In genomic region chr16:78002915-78003538, GRCh38 we compare ENCODE assay signal across 1 cellular context.
A peak's percentile ranks its signal among the peaks of the same experiment; 100 is the strongest.
TF ChIP-seq lines count a peak whose summit lies in the region.

No MANE protein-coding gene starts in this region.

TF ChIP-seq in HepG2, 621 proteins besides CTCF, POLR2A, EP300 and RAD21 (continued from another document and continues in another):
- no peak for TF ChIP-seq ZNF660 (CRISPR knock-in tag; IDR thresholded peaks at IDR 0.05; ENCODE audit: borderline replicate concordance, low read depth)
- no peak for TF ChIP-seq TIGD3 (CRISPR knock-in tag; IDR thresholded peaks at IDR 0.05; ENCODE audit: borderline replicate concordance)
- no peak for TF ChIP-seq SMARCE1 (IDR thresholded peaks at IDR 0.05; ENCODE audit: borderline replicate concordance)
- TF ChIP-seq NFKBIZ (CRISPR knock-in tag; IDR thresholded peaks at IDR 0.05), result no peak
- TF ChIP-seq ZBTB7A (CRISPR knock-in tag; IDR thresholded peaks at IDR 0.05), result no peak
- TF ChIP-seq AFF4 (CRISPR knock-in tag; IDR thresholded peaks at IDR 0.05), result no peak
- no peak for TF ChIP-seq ZNF773 (CRISPR knock-in tag; IDR thresholded peaks at IDR 0.05; ENCODE audit: borderline replicate concordance)
- 0 out of 2 replicates have a peak, but pooled peaks have one; percentile 32 for TF ChIP-seq ZNF644 (CRISPR knock-in tag; IDR thresholded peaks at IDR 0.05; ENCODE audit: low read depth)
- TF ChIP-seq NFE2L1 (CRISPR knock-in tag; IDR thresholded peaks at IDR 0.05; ENCODE audit: borderline replicate concordance), result no peak
- TF ChIP-seq ZZZ3 (CRISPR knock-in tag; IDR thresholded peaks at IDR 0.05; ENCODE audit: borderline replicate concordance), result no peak
- TF ChIP-seq DRAP1 (CRISPR knock-in tag; IDR thresholded peaks at IDR 0.05), result no peak
- TF ChIP-seq PHF20 (CRISPR knock-in tag; IDR thresholded peaks at IDR 0.05), result no peak
- TF ChIP-seq PLRG1 (conservative IDR thresholded peaks at IDR 0.05), result no peak
- TF ChIP-seq NFIB (CRISPR knock-in tag; IDR thresholded peaks at IDR 0.05; ENCODE audit: borderline replicate concordance), result no peak
- TF ChIP-seq ZNF670 (CRISPR knock-in tag; IDR thresholded peaks at IDR 0.05; ENCODE audit: borderline replicate concordance), result no peak
- TF ChIP-seq FOXC1 (CRISPR knock-in tag; IDR thresholded peaks at IDR 0.05; ENCODE audit: borderline replicate concordance), result no peak
- TF ChIP-seq ELF3 (CRISPR knock-in tag; IDR thresholded peaks at IDR 0.05), result no peak
- TF ChIP-seq KLF6 (CRISPR knock-in tag; IDR thresholded peaks at IDR 0.05), result no peak
- TF ChIP-seq TOE1 (CRISPR knock-in tag; IDR thresholded peaks at IDR 0.05), result no peak
- TF ChIP-seq CCDC6 (CRISPR knock-in tag; IDR thresholded peaks at IDR 0.05), result no peak
- TF ChIP-seq AHR (CRISPR knock-in tag; IDR thresholded peaks at IDR 0.05), result no peak
- no peak for TF ChIP-seq NCOA1 (CRISPR knock-in tag; IDR thresholded peaks at IDR 0.05)
- TF ChIP-seq SMC3 (IDR thresholded peaks at IDR 0.05; ENCODE audit: low read length), result peak; percentile 61
- TF ChIP-seq CBX2 (IDR thresholded peaks at IDR 0.05; ENCODE audit: low read depth, low read length), result no peak
- no peak for TF ChIP-seq CBX2 (CRISPR knock-in tag; IDR thresholded peaks at IDR 0.05; ENCODE audit: low read depth)
- TF ChIP-seq ZNF607 (CRISPR knock-in tag; IDR thresholded peaks at IDR 0.05; ENCODE audit: borderline replicate concordance), result no peak
- TF ChIP-seq GLI4 (CRISPR knock-in tag; IDR thresholded peaks at IDR 0.05; ENCODE audit: borderline replicate concordance), result no peak
- TF ChIP-seq MIER3 (CRISPR knock-in tag; IDR thresholded peaks at IDR 0.05; ENCODE audit: borderline replicate concordance), result no peak
- no peak for TF ChIP-seq CAMTA2 (CRISPR knock-in tag; IDR thresholded peaks at IDR 0.05; ENCODE audit: borderline replicate concordance)
- peak; percentile 24 for TF ChIP-seq CBX1 (IDR thresholded peaks at IDR 0.05; ENCODE audit: low read depth)
- TF ChIP-seq TBX2 (CRISPR knock-in tag; IDR thresholded peaks at IDR 0.05; ENCODE audit: borderline replicate concordance), result no peak
- TF ChIP-seq ZNF230 (CRISPR knock-in tag; IDR thresholded peaks at IDR 0.05), result 0 out of 2 replicates have a peak, but pooled peaks have one; percentile 3
- TF ChIP-seq TRAFD1 (CRISPR knock-in tag; IDR thresholded peaks at IDR 0.05; ENCODE audit: borderline replicate concordance), result no peak
- TF ChIP-seq ESRRA (CRISPR knock-in tag; IDR thresholded peaks at IDR 0.05; ENCODE audit: low read depth), result no peak
- TF ChIP-seq ZNF563 (CRISPR knock-in tag; IDR thresholded peaks at IDR 0.05), result no peak
- TF ChIP-seq FOXA3 (CRISPR knock-in tag; IDR thresholded peaks at IDR 0.05), result no peak
- no peak for TF ChIP-seq MAFF (IDR thresholded peaks at IDR 0.05; ENCODE audit: low read depth, low read length)
- no peak for TF ChIP-seq PRPF4 (IDR thresholded peaks at IDR 0.05; ENCODE audit: low read depth, low read length, poor library complexity, severe bottlenecking)
- TF ChIP-seq MTA1 (CRISPR knock-in tag; IDR thresholded peaks at IDR 0.05; ENCODE audit: borderline replicate concordance), result no peak
- no peak for TF ChIP-seq EHMT2 (IDR thresholded peaks at IDR 0.05; ENCODE audit: borderline replicate concordance, low read depth, low read length)
- TF ChIP-seq ZMAT5 (CRISPR knock-in tag; IDR thresholded peaks at IDR 0.05; ENCODE audit: borderline replicate concordance, low read depth), result no peak
- TF ChIP-seq IRX3 (CRISPR knock-in tag; IDR thresholded peaks at IDR 0.05; ENCODE audit: borderline replicate concordance, low read depth), result no peak
- no peak for TF ChIP-seq JDP2 (CRISPR knock-in tag; IDR thresholded peaks at IDR 0.05; ENCODE audit: borderline replicate concordance)
- TF ChIP-seq GTF3A (CRISPR knock-in tag; conservative IDR thresholded peaks at IDR 0.05), result no peak
- no peak for TF ChIP-seq PREB (CRISPR knock-in tag; IDR thresholded peaks at IDR 0.05)
- TF ChIP-seq PPARG (CRISPR knock-in tag; conservative IDR thresholded peaks at IDR 0.05), result no peak
- no peak for TF ChIP-seq NRL (CRISPR knock-in tag; IDR thresholded peaks at IDR 0.05; ENCODE audit: borderline replicate concordance)
- TF ChIP-seq ZSCAN5A (CRISPR knock-in tag; IDR thresholded peaks at IDR 0.05; ENCODE audit: borderline replicate concordance), result no peak
- no peak for TF ChIP-seq ZNF234 (CRISPR knock-in tag; conservative IDR thresholded peaks at IDR 0.05)
- no peak for TF ChIP-seq PHF8 (CRISPR knock-in tag; IDR thresholded peaks at IDR 0.05)
- 0 out of 2 replicates have a peak, but pooled peaks have one; percentile 24 for TF ChIP-seq NFKB2 (CRISPR knock-in tag; IDR thresholded peaks at IDR 0.05; ENCODE audit: borderline replicate concordance)
- TF ChIP-seq SSRP1 (CRISPR knock-in tag; IDR thresholded peaks at IDR 0.05), result no peak
- TF ChIP-seq MIXL1 (CRISPR knock-in tag; IDR thresholded peaks at IDR 0.05), result 0 out of 2 replicates have a peak, but pooled peaks have one; percentile 34
- no peak for TF ChIP-seq ZNF816 (CRISPR knock-in tag; IDR thresholded peaks at IDR 0.05; ENCODE audit: borderline replicate concordance)
- TF ChIP-seq ZNF556 (CRISPR knock-in tag; IDR thresholded peaks at IDR 0.05; ENCODE audit: borderline replicate concordance), result no peak
- TF ChIP-seq ZFP90 (CRISPR knock-in tag; IDR thresholded peaks at IDR 0.05; ENCODE audit: borderline replicate concordance), result no peak
- no peak for TF ChIP-seq MED1 (CRISPR knock-in tag; IDR thresholded peaks at IDR 0.05)
- no peak for TF ChIP-seq PITX1 (CRISPR knock-in tag; IDR thresholded peaks at IDR 0.05)
- TF ChIP-seq CEBPZ (IDR thresholded peaks at IDR 0.05; ENCODE audit: low read length), result no peak
